Comparison of ENCODE assay signal across 26 cellular contexts in the genomic region with DNA sequence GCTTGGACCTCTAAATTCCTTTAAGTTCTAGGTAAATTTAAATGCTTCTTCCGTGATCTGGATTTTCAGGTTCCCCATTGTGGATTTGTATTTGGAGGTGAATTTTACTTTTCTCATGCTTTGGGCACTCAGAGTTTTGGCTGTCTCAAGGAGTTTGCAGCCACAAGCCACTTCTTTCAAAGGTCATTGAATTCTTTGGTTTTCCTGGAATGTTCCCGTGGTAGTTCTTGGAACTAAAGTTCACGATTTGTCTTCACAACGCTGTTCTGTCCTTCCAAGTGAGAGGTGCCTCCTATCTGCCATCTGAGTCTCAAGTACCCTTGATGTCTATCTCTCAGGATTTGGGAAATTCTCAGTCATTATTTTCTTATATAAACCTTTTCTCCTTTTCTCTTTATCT.
"Had no signal": no experiment of that assay in that cellular context is flagged by ENCODE, and none has a peak within 500 bp of the region (broad histone marks: within the 10 kb centered on the region; RNA-seq: fewer than 3 reads in every experiment).

No MANE protein-coding gene starts in this region.

- H3K4me3 Mint-ChIP-seq: activated B cell treated with CpG ODN at 0.5 μM for 24 hours; activated CD4-positive, alpha-beta memory T cell treated with anti-CD3 and anti-CD28 coated beads for 36 hours; activated CD4-positive, alpha-beta T cell treated with anti-CD3 and anti-CD28 coated beads, Interleukin-2, amount 10 ng/mL, durations not matched to agents 7 days and 5 days; activated naive CD4-positive, alpha-beta T cell treated with anti-CD3 and anti-CD28 coated beads for 36 hours; activated naive CD8-positive, alpha-beta T cell treated with anti-CD3 and anti-CD28 coated beads for 36 hours; activated T-helper 17 cell treated with anti-CD3 and anti-CD28 coated beads, Interleukin-2, amount 50 U/mL, for 72 hours; brain; T-helper 1 cell treated with Interleukin-12 subunit alpha and Interleukin-12 subunit beta and Interleukin-4 antibody, amounts not matched to agents 30 μg/mL and 1 μg/mL, for 36 hours had no signal

- H3K27me3 Mint-ChIP-seq: activated CD4-positive, alpha-beta memory T cell treated with anti-CD3 and anti-CD28 coated beads for 36 hours; activated CD4-positive, alpha-beta T cell treated with anti-CD3 and anti-CD28 coated beads, Interleukin-2, amount 10 ng/mL, durations not matched to agents 7 days and 5 days; activated naive CD8-positive, alpha-beta T cell treated with anti-CD3 and anti-CD28 coated beads for 36 hours; activated T-helper 17 cell treated with anti-CD3 and anti-CD28 coated beads, Interleukin-2, amount 50 U/mL, for 72 hours had no signal

- ATAC-seq: activated T-helper 17 cell treated with anti-CD3 and anti-CD28 coated beads, Interleukin-2, amount 50 U/mL, for 72 hours; SK-N-SH treated with all-trans-retinoic acid at 6 μM for 48 hours had no signal

- DNase-seq: activated B cell treated with CpG ODN at 0.5 μM for 24 hours; activated CD4-positive, alpha-beta memory T cell treated with anti-CD3 and anti-CD28 coated beads for 36 hours; activated CD4-positive, alpha-beta T cell treated with anti-CD3 and anti-CD28 coated beads for 1 hour; activated CD4-positive, alpha-beta T cell treated with anti-CD3 and anti-CD28 coated beads, Interleukin-2, amount 10 ng/mL, durations not matched to agents 7 days and 5 days; activated CD8-positive, alpha-beta memory T cell treated with anti-CD3 and anti-CD28 coated beads for 24 hours; activated gamma-delta T cell; activated naive CD4-positive, alpha-beta T cell treated with anti-CD3 and anti-CD28 coated beads for 36 hours; activated naive CD8-positive, alpha-beta T cell treated with anti-CD3 and anti-CD28 coated beads for 36 hours; activated T-cell treated with anti-CD3 and anti-CD28 coated beads, Interleukin-2, amount 50 U/mL, for 48 hours; adrenal gland; anterior cingulate cortex; KG1; NCI-H1092; NCI-H1417; NCI-H1930; NCI-H2107; NCI-H2171 treated with DMSO at 0.1 percent for 48 hours; NCI-H226; NCI-H526 treated with DMSO at 0.1 percent for 48 hours; Peyer's patch; Right ventricle myocardium superior had no signal

- H3K27ac Mint-ChIP-seq: activated B cell treated with CpG ODN at 0.5 μM for 24 hours; activated CD4-positive, alpha-beta memory T cell treated with anti-CD3 and anti-CD28 coated beads for 36 hours; activated CD4-positive, alpha-beta T cell treated with anti-CD3 and anti-CD28 coated beads, Interleukin-2, amount 10 ng/mL, durations not matched to agents 7 days and 5 days; activated naive CD4-positive, alpha-beta T cell treated with anti-CD3 and anti-CD28 coated beads for 36 hours; activated naive CD8-positive, alpha-beta T cell treated with anti-CD3 and anti-CD28 coated beads for 36 hours; activated T-helper 17 cell treated with anti-CD3 and anti-CD28 coated beads, Interleukin-2, amount 50 U/mL, for 72 hours; brain; IgD-negative memory B cell; T-helper 1 cell treated with Interleukin-12 subunit alpha and Interleukin-12 subunit beta and Interleukin-4 antibody, amounts not matched to agents 30 μg/mL and 1 μg/mL, for 36 hours had no signal

- H3K4me1 Mint-ChIP-seq: activated B cell treated with CpG ODN at 0.5 μM for 24 hours; activated CD4-positive, alpha-beta T cell treated with anti-CD3 and anti-CD28 coated beads, Interleukin-2, amount 10 ng/mL, durations not matched to agents 7 days and 5 days; activated naive CD8-positive, alpha-beta T cell treated with anti-CD3 and anti-CD28 coated beads for 36 hours; activated T-helper 17 cell treated with anti-CD3 and anti-CD28 coated beads, Interleukin-2, amount 50 U/mL, for 72 hours; brain; IgD-negative memory B cell had no signal

- H3K36me3 Mint-ChIP-seq: activated CD4-positive, alpha-beta memory T cell treated with anti-CD3 and anti-CD28 coated beads for 36 hours; activated naive CD8-positive, alpha-beta T cell treated with anti-CD3 and anti-CD28 coated beads for 36 hours; brain had no signal
